37 cellular contexts compared by ENCODE assay signal in the genomic region with DNA sequence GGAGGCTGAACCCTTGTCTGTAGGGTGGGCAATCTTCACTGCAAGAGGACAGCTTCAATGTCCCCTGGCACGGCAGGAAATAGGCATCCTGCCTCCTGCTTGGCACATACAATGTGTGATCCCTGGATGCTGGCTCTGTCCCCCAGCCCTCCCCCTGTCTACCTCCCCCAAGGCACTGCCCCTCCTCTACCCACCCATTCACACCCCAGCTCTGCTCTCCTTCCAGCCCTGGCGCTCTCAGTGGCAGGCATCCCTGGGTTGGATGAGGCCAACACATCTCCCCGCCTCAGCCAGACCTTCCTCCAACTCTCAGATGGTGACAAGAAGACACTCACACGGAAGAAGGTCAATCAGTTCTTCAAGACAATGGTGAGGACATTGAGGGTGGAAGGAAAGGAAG. TPM values are rescaled to one million over a fixed set of nuclear protein-coding genes. Genes with fewer than 3 reads are reported as not detected.
"Had no signal": no experiment of that assay in that cellular context is flagged by ENCODE, and none has a peak within 500 bp of the region (broad histone marks: within the 10 kb centered on the region; RNA-seq: fewer than 3 reads in every experiment).

No MANE protein-coding gene starts in this region.

- DNase-seq: activated CD4-positive, alpha-beta T cell treated with anti-CD3 and anti-CD28 coated beads for 4 hours; activated CD4-positive, alpha-beta T cell treated with anti-CD3 and anti-CD28 coated beads, Interleukin-2, amount 50 U/mL, for 1 hour; activated CD4-positive, alpha-beta T cell treated with anti-CD3 and anti-CD28 coated beads, Interleukin-2, amount 50 U/mL, for 48 hours; activated CD4-positive, CD25-positive, alpha-beta regulatory T cell; activated CD4-positive, CD25-positive, alpha-beta regulatory T cell treated with anti-CD3 and anti-CD28 coated beads, Interleukin-2, amount 50 U/mL, for 72 hours; activated gamma-delta T cell; activated naive CD4-positive, alpha-beta T cell; activated naive CD4-positive, alpha-beta T cell treated with anti-CD3 and anti-CD28 coated beads, Interleukin-2, amount 10 ng/mL, durations not matched to agents 7 days and 5 days; activated naive CD8-positive, alpha-beta T cell treated with anti-CD3 and anti-CD28 coated beads, Interleukin-2, amount 10 ng/mL, durations not matched to agents 7 days and 5 days; activated T-cell treated with anti-CD3 and anti-CD28 coated beads, Interleukin-2, amount 50 U/mL, for 1 hour; activated T-cell treated with anti-CD3 and anti-CD28 coated beads, Interleukin-2, amount 50 U/mL, for 48 hours; cortex of kidney; dermis blood vessel endothelial cell; effector CD4-positive, alpha-beta T cell; effector memory CD8-positive, alpha-beta T cell; esophagus squamous epithelium; foreskin melanocyte; SK-N-SH; SW 1271; T-cell; T1000 had no signal

- H3K9me3 Mint-ChIP-seq: activated naive CD4-positive, alpha-beta T cell treated with anti-CD3 and anti-CD28 coated beads, Interleukin-2, amount 10 ng/mL, durations not matched to agents 7 days and 5 days; activated naive CD4-positive, alpha-beta T cell treated with anti-CD3 and anti-CD28 coated beads, Interleukin-2, amount 50 U/mL, for 72 hours; activated naive CD8-positive, alpha-beta T cell treated with anti-CD3 and anti-CD28 coated beads, Interleukin-2, amount 10 ng/mL, durations not matched to agents 7 days and 5 days; central memory CD8-positive, alpha-beta T cell; effector memory CD8-positive, alpha-beta T cell; T-cell; T-helper 1 cell treated with Interleukin-12 subunit alpha and Interleukin-12 subunit beta and Interleukin-4 antibody, amounts not matched to agents 30 μg/mL and 1 μg/mL, for 36 hours; T-helper 2 cell treated with Interferon-gamma antibody and Interleukin-4, amounts not matched to agents 5 μg/mL and 100 μg/mL, for 36 hours had no signal

- H3K27me3 Mint-ChIP-seq: activated naive CD4-positive, alpha-beta T cell treated with anti-CD3 and anti-CD28 coated beads, Interleukin-2, amount 10 ng/mL, durations not matched to agents 7 days and 5 days; activated naive CD8-positive, alpha-beta T cell treated with anti-CD3 and anti-CD28 coated beads, Interleukin-2, amount 10 ng/mL, durations not matched to agents 7 days and 5 days; central memory CD8-positive, alpha-beta T cell; effector memory CD8-positive, alpha-beta T cell; T-cell had no signal

- H3K9me3 ChIP-seq: ascending aorta, breast epithelium, esophagus squamous epithelium, gastroesophageal sphincter, SK-N-SH had no signal

- H3K36me3 ChIP-seq: ascending aorta, breast epithelium, cardiac muscle cell, esophagus squamous epithelium, gastroesophageal sphincter had no signal

- H3K27ac ChIP-seq: ascending aorta, breast epithelium, cardiac muscle cell, epithelial cell of prostate, esophagus squamous epithelium, gastroesophageal sphincter had no signal

- H3K36me3 Mint-ChIP-seq: brain had no signal

- H3K27ac Mint-ChIP-seq: activated naive CD4-positive, alpha-beta T cell treated with anti-CD3 and anti-CD28 coated beads, Interleukin-2, amount 10 ng/mL, durations not matched to agents 7 days and 5 days; activated naive CD8-positive, alpha-beta T cell treated with anti-CD3 and anti-CD28 coated beads, Interleukin-2, amount 10 ng/mL, durations not matched to agents 7 days and 5 days; brain; effector memory CD8-positive, alpha-beta T cell; T-cell; T-helper 1 cell treated with Interleukin-12 subunit alpha and Interleukin-12 subunit beta and Interleukin-4 antibody, amounts not matched to agents 30 μg/mL and 1 μg/mL, for 36 hours; T-helper 2 cell treated with Interferon-gamma antibody and Interleukin-4, amounts not matched to agents 5 μg/mL and 100 μg/mL, for 36 hours had no signal

- H3K9ac ChIP-seq: SK-N-SH had no signal

- H3K4me3 Mint-ChIP-seq: activated naive CD4-positive, alpha-beta T cell treated with anti-CD3 and anti-CD28 coated beads, Interleukin-2, amount 10 ng/mL, durations not matched to agents 7 days and 5 days; activated naive CD8-positive, alpha-beta T cell treated with anti-CD3 and anti-CD28 coated beads, Interleukin-2, amount 10 ng/mL, durations not matched to agents 7 days and 5 days; brain; central memory CD8-positive, alpha-beta T cell; effector memory CD8-positive, alpha-beta T cell; T-cell; T-helper 1 cell treated with Interleukin-12 subunit alpha and Interleukin-12 subunit beta and Interleukin-4 antibody, amounts not matched to agents 30 μg/mL and 1 μg/mL, for 36 hours; T-helper 2 cell treated with Interferon-gamma antibody and Interleukin-4, amounts not matched to agents 5 μg/mL and 100 μg/mL, for 36 hours had no signal

- H3K4me1 Mint-ChIP-seq: activated naive CD4-positive, alpha-beta T cell treated with anti-CD3 and anti-CD28 coated beads, Interleukin-2, amount 10 ng/mL, durations not matched to agents 7 days and 5 days; activated naive CD8-positive, alpha-beta T cell treated with anti-CD3 and anti-CD28 coated beads, Interleukin-2, amount 10 ng/mL, durations not matched to agents 7 days and 5 days; brain; central memory CD8-positive, alpha-beta T cell; T-cell had no signal

- ATAC-seq: activated naive CD4-positive, alpha-beta T cell treated with anti-CD3 and anti-CD28 coated beads, Interleukin-2, amount 50 U/mL, for 72 hours; effector memory CD8-positive, alpha-beta T cell; gastroesophageal sphincter; T-cell had no signal

- H3K4me2 ChIP-seq: SK-N-SH had no signal

- H3K27me3 ChIP-seq: ascending aorta, breast epithelium, cardiac muscle cell, esophagus squamous epithelium, gastroesophageal sphincter had no signal

- H3K4me1 ChIP-seq: ascending aorta, breast epithelium, esophagus squamous epithelium, gastroesophageal sphincter had no signal

- H3K4me3 ChIP-seq: ascending aorta, breast epithelium, cardiac muscle cell, esophagus squamous epithelium, gastroesophageal sphincter had no signal

RNA-seq across cellular contexts. Expression of gene FOXI1, which starts 24.1 kb away (rescaled TPM):
- total RNA-seq: activated naive CD4-positive, alpha-beta T cell treated with anti-CD3 and anti-CD28 coated beads, Interleukin-2, amount 50 U/mL, for 72 hours; activated naive CD8-positive, alpha-beta T cell treated with anti-CD3 and anti-CD28 coated beads, Interleukin-2, amount 10 ng/mL, durations not matched to agents 7 days and 5 days; ascending aorta; cardiac muscle cell; cerebellum; dermis blood vessel endothelial cell; endothelial cell of umbilical vein; esophagus squamous epithelium; fibroblast of lung; fibroblast of villous mesenchyme; gastroesophageal sphincter; glomerular endothelial cell had no signal
- polyA plus RNA-seq: cardiac muscle cell, endothelial cell of umbilical vein, esophagus, fibroblast of lung, SK-N-SH had no signal
